ENCODE assay signal across 20 cellular contexts in genomic region chr17:7079581-7080444, GRCh38. TPM values are rescaled to one million over a fixed set of nuclear protein-coding genes. Genes with fewer than 3 reads are reported as not detected.
A peak's percentile ranks its signal among the peaks of the same experiment; 100 is the strongest.
DNase-seq lines count a peak whose midpoint lies in the region; ATAC-seq and TF ChIP-seq lines count a peak whose summit lies in the region.
"Had no signal": no experiment of that assay in that cellular context is flagged by ENCODE, and none has a peak within 500 bp of the region (broad histone marks: within the 10 kb centered on the region; RNA-seq: fewer than 3 reads in every experiment).

Gene CLEC10A (minus strand): TSS chr17:7080251. CDS start chr17:7078812, 1,439 bp downstream.

- no peak for TF ChIP-seq POLR2A in GM18505 (IDR thresholded peaks at IDR 0.05; ENCODE audit: borderline replicate concordance, extremely low read depth, insufficient read depth, insufficient read length)

- H3K36me3 Mint-ChIP-seq in immature natural killer cell: no peaks in the 10 kb centered on the region
- H3K36me3 Mint-ChIP-seq: IgD-negative memory B cell had no signal

- H3K9ac ChIP-seq in skeletal muscle tissue (ENCODE audit: low read depth in 1 of 3, low read length in 3 of 3): no peak within 1 kb of the TSS

- H3K4me1 Mint-ChIP-seq in immature natural killer cell: peaks cover 47 to 54% of the 10 kb centered on the region in 2 donors

- H3K4me1 ChIP-seq in skeletal muscle tissue (ENCODE audit: control insufficient read depth in 3 of 3, insufficient read depth in 3 of 3, low read length in 3 of 3): peaks cover 0 to 10% (median 10%) of the 10 kb centered on the region in 3 donors

- peak within 1 kb of the TSS in 3 of 6 donors; percentile 29 to 49 (median 40) for H3K27ac Mint-ChIP-seq in immature natural killer cell
- H3K27ac Mint-ChIP-seq: activated T-cell treated with anti-CD3 and anti-CD28 coated beads, Interleukin-2, amount 50 U/mL, for 24 hours; B cell had no signal

- H3K27ac ChIP-seq in skeletal muscle tissue (ENCODE audit: low read depth, low read length): peak within 1 kb of the TSS; percentile 69
- H3K27ac ChIP-seq: cardiac muscle cell, SK-N-MC had no signal

- H3K9me3 Mint-ChIP-seq in immature natural killer cell: no peaks in the 10 kb centered on the region
- H3K9me3 Mint-ChIP-seq: activated T-cell treated with anti-CD3 and anti-CD28 coated beads, Interleukin-2, amount 50 U/mL, for 24 hours; IgD-negative memory B cell; stimulated activated naive CD8-positive, alpha-beta T cell treated with anti-CD3 and anti-CD28 coated beads, Interleukin-15, amount 100 ng/mL, for 72 hours had no signal

- H3K4me3 Mint-ChIP-seq in immature natural killer cell: peak within 1 kb of the TSS in 4 of 5 donors; percentile 5 to 44 (median 18)
- H3K4me3 Mint-ChIP-seq: activated T-cell treated with anti-CD3 and anti-CD28 coated beads, Interleukin-2, amount 50 U/mL, for 24 hours; B cell; stimulated activated naive CD8-positive, alpha-beta T cell treated with anti-CD3 and anti-CD28 coated beads, Interleukin-15, amount 100 ng/mL, for 72 hours had no signal

- H3K27me3 Mint-ChIP-seq in immature natural killer cell (ENCODE audit: low read depth in 3 of 3): peaks cover 3 to 10% (median 5%) of the 10 kb centered on the region in 3 donors

- ATAC-seq in GM18505 (IDR thresholded peaks at IDR 0.05; ENCODE audit: unreplicated experiment): no peak
- ATAC-seq: stimulated activated naive CD8-positive, alpha-beta T cell treated with anti-CD3 and anti-CD28 coated beads, Interleukin-15, amount 100 ng/mL, for 72 hours had no signal

- no peaks in the 10 kb centered on the region for H3K9me3 ChIP-seq in skeletal muscle tissue (ENCODE audit: control insufficient read depth in 3 of 3, low read length in 3 of 3)

- H3K4me3 ChIP-seq in skeletal muscle tissue (ENCODE audit: low read length in 3 of 3): peak within 1 kb of the TSS; percentile 13 to 56 (median 36)
- H3K4me3 ChIP-seq: cardiac muscle cell, SK-N-MC had no signal

- H3K27me3 ChIP-seq in skeletal muscle tissue (ENCODE audit: control insufficient read depth in 3 of 3, insufficient read depth in 3 of 3, low read length in 3 of 3): peaks cover 0 to 4% (median 3%) of the 10 kb centered on the region in 3 donors
- H3K27me3 ChIP-seq: cardiac muscle cell had no signal

- DNase-seq in GM03348 (ENCODE audit: low spot score): peak; percentile 5
- DNase-seq in NOMO-1 treated with DMSO at 0.1 percent for 48 hours (lab: John Stamatoyannopoulos, UW; ENCODE audit: unreplicated experiment): peak; percentile 23
- no peak for DNase-seq in immature natural killer cell
- DNase-seq in stimulated activated CD4-positive, alpha-beta T cell treated with anti-CD3 and anti-CD28 coated beads, Interleukin-2, amount 100 ng/mL, for 24 hours: no peak
- no peak for DNase-seq in NCI-H1436 (lab: John Stamatoyannopoulos, UW)
- DNase-seq in stimulated activated naive CD4-positive, alpha-beta T cell (lab: John Stamatoyannopoulos, UW): no peak
- DNase-seq: activated T-cell treated with anti-CD3 and anti-CD28 coated beads, Interleukin-2, amount 50 U/mL, for 24 hours; NCI-H1417 treated with DMSO at 0.1 percent for 48 hours; NCI-H345; stimulated activated CD4-positive, alpha-beta T cell treated with anti-CD3 and anti-CD28 coated beads, Interleukin-12 subunit alpha, Interleukin-12 subunit beta, amount 100 ng/mL, for 4 hours; stimulated activated naive CD8-positive, alpha-beta T cell treated with anti-CD3 and anti-CD28 coated beads, Interleukin-15, amount 100 ng/mL, for 72 hours had no signal

- no peaks in the 10 kb centered on the region for H3K36me3 ChIP-seq in skeletal muscle tissue (ENCODE audit: control insufficient read depth in 3 of 3, insufficient read depth in 3 of 3, low read length in 3 of 3)
- H3K36me3 ChIP-seq: cardiac muscle cell had no signal

RNA-seq across cellular contexts. Expression of gene CLEC10A, which starts in this region (rescaled TPM):
- 10 to 100 TPM in 2 of 3 donors, under 1 TPM in 1; 0.72 to 13.5 (median 11.7) TPM for polyA plus RNA-seq in immature natural killer cell
- 1.6 TPM for total RNA-seq in skeletal muscle tissue
- total RNA-seq: B cell, cardiac muscle cell, endothelial cell of umbilical vein, OCI-LY7, osteoblast had no signal
- polyA plus RNA-seq: cardiac muscle cell, IgD-negative memory B cell had no signal

Comparison
In these comparisons a context has a peak if more than half of its experiments do, and no peak if none do; other contexts are left out.
1. DNase-seq: peak in GM03348 (single experiment) and NOMO-1 treated with DMSO at 0.1 percent for 48 hours (single experiment); none in immature natural killer cell (0 of 3), stimulated activated CD4-positive, alpha-beta T cell treated with anti-CD3 and anti-CD28 coated beads, Interleukin-2, amount 100 ng/mL, for 24 hours (0 of 2), NCI-H1436 (single experiment) and stimulated activated naive CD4-positive, alpha-beta T cell (0 of 6).